In the genomic region with DNA sequence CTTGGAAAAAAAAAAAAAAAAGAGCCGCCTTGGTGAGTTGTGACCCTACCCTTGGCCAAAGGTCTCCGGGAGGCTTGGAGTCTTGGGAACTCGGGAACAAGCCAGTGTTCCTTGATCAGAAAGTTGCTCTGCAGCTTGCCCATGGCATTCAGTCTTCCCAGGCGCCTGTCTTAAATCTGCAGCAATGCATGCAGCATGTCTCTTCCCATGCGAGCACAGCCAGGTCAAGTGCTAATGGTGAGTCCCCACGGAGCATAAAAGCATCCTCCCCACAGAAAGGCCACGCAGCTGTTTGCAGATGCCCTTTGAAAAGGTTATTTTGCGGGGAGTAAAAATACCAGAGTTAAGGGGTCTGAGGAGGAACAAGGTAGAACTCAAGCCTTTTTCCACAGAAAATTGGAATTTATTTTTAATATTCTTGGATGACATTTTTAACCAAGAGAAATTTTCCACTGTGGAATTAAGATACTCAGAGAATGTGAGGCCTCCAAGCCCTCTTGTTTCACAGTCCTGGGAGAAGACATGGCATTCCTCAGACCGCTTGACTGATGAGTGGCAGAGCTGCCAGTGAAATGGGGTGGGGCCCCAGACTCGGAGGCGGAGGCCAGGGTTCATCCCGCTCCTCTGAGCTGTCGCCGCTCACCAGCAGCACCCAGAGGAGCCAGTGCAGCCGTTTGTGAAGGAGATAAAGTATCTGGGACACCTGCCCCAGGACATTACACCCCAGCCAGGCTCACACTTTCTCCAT, we compare ENCODE assay signal across 18 cellular contexts.
"Had no signal": no experiment of that assay in that cellular context is flagged by ENCODE, and none has a peak within 500 bp of the region (broad histone marks: within the 10 kb centered on the region; RNA-seq: fewer than 3 reads in every experiment).

No MANE protein-coding gene starts in this region.

- H3K27me3 Mint-ChIP-seq: activated naive CD8-positive, alpha-beta T cell; brain; T-cell had no signal

- H3K9me3 ChIP-seq: gastrocnemius medialis, psoas muscle, sigmoid colon, SK-N-SH had no signal

- H3K4me3 ChIP-seq: gastrocnemius medialis, psoas muscle, sigmoid colon had no signal

- ATAC-seq: gastrocnemius medialis, T-cell had no signal

- H3K4me2 ChIP-seq: SK-N-SH had no signal

- H3K36me3 ChIP-seq: gastrocnemius medialis, sigmoid colon had no signal

- H3K4me3 Mint-ChIP-seq: activated naive CD8-positive, alpha-beta T cell; brain; T-cell had no signal

- H3K9me3 Mint-ChIP-seq: brain, T-cell had no signal

- H3K9me2 ChIP-seq: SK-N-SH had no signal

- H3K27me3 ChIP-seq: gastrocnemius medialis, sigmoid colon had no signal

- H3K9ac ChIP-seq: SK-N-SH had no signal

- H3K27ac ChIP-seq: epithelial cell of prostate, gastrocnemius medialis, psoas muscle had no signal

- DNase-seq: activated CD4-positive, CD25-positive, alpha-beta regulatory T cell treated with anti-CD3 and anti-CD28 coated beads, Interleukin-2, amount 50 U/mL, for 72 hours; activated effector memory CD4-positive, alpha-beta T cell treated with anti-CD3 and anti-CD28 coated beads, Interleukin-2, amount 50 U/mL, for 16 hours; cerebellar nuclear complex; dermis blood vessel endothelial cell; gastrocnemius medialis; mesendoderm; psoas muscle; SHP77; sigmoid colon; SK-N-SH; stimulated activated CD4-positive, alpha-beta T cell treated with anti-CD3 and anti-CD28 coated beads, Interleukin-2, amount 100 ng/mL, for 48 hours; stimulated activated naive CD4-positive, alpha-beta T cell treated with Interleukin-2 at 50 U/mL for 16 hours; T-cell; T-helper 9 cell; trophoblast cell had no signal
